ENCODE assay signal across 15 cellular contexts in the genomic region with DNA sequence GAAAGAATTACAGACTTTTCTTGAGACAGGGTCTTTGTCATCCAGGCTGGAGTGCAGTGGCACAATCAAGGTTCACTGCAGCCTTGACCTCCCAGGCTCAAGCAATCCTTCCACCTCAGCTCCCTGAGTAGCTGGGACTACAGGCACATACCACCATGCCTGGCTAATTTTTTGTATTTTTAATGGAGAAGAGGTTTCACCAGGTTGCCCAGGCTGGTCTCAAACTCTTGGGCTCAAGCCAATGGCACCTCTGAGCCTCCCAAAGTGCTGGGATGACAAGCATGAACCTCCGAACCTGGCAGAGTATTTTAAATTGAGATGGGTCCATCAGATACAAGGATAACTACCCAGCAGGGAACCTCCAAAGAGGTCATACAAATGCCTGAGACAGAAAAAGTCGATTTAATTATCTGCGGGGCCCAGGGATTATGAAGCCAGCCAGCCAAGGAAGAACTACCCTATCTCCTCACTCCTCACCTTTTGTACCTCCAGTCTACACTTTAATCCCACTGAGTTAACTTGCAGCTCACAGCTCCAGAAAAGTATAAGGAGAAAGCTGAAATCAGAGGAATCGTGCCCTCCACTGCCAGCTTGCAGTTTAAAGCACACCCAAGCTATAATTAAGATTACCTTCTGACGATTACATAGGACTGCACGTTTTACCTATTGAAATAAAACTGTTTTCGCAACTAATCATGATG. TPM values are rescaled to one million over a fixed set of nuclear protein-coding genes. Genes with fewer than 3 reads are reported as not detected.
DNase-seq lines count a peak whose midpoint lies in the region; ATAC-seq and TF ChIP-seq lines count a peak whose summit lies in the region.
"Had no signal": no experiment of that assay in that cellular context is flagged by ENCODE, and none has a peak within 500 bp of the region (broad histone marks: within the 10 kb centered on the region; RNA-seq: fewer than 3 reads in every experiment).

No MANE protein-coding gene starts in this region.

- ATAC-seq in GM23338 = no peak; the same call in 2 of the 3 replicates
- ATAC-seq: foreskin keratinocyte; lower lobe of right lung; natural killer cell treated with Interleukin-12 subunit alpha and Interleukin-12 subunit beta and Interleukin-15 and Interleukin-18, amount 100 ng/mL, for 72 hours had no signal

- DNase-seq in GM23338 (ENCODE audit: low spot score) = no peak
- DNase-seq in endodermal cell = no peak
- no peak for DNase-seq in coronary artery (ENCODE audit: low spot score)
- no peak for DNase-seq in OCI-M2 (lab: John Stamatoyannopoulos, UW; ENCODE audit: unreplicated experiment)
- DNase-seq: activated CD8-positive, alpha-beta memory T cell treated with anti-CD3 and anti-CD28 coated beads, Interleukin-2, amount 50 U/mL, for 48 hours; activated naive CD8-positive, alpha-beta T cell treated with anti-CD3 and anti-CD28 coated beads, Interleukin-2, amount 10 ng/mL, durations not matched to agents 7 days and 5 days; caudate nucleus; foreskin keratinocyte; Kasumi-1; lower lobe of right lung; trophoblast cell had no signal

- H3K27ac ChIP-seq in GM23338 (ENCODE audit: low read depth) (peak overlapping the region; percentile 94), endodermal cell (ENCODE audit: low read depth, low read length) (no peak overlapping the region), coronary artery (no peak overlapping the region)
- H3K27ac ChIP-seq: foreskin keratinocyte, lower lobe of right lung, VCaP had no signal

- WGBS in endodermal cell (ENCODE audit: insufficient coverage in 1 of 2, insufficient read length in 1 of 2), 2 experiments = 86 to 96% methylated on average over 4 to 7 of the region's 7 CpGs

- no peak overlapping the region for H3K4me3 ChIP-seq in GM23338
- no peak overlapping the region for H3K4me3 ChIP-seq in Loucy (ENCODE audit: low read length, poor library complexity, severe bottlenecking)
- peak overlapping the region; percentile 44 for H3K4me3 ChIP-seq in endodermal cell (ENCODE audit: low read length)
- no peak overlapping the region for H3K4me3 ChIP-seq in coronary artery
- H3K4me3 ChIP-seq: lower lobe of right lung had no signal

- H3K36me3 ChIP-seq in GM23338 (ENCODE audit: insufficient read depth) = peaks cover 60% of the 10 kb centered on the region
- H3K36me3 ChIP-seq in Loucy (ENCODE audit: insufficient read depth, low read length) = peaks cover 55% of the 10 kb centered on the region
- H3K36me3 ChIP-seq in endodermal cell (ENCODE audit: control insufficient read depth, insufficient read depth, low read length) = peaks cover 63% of the 10 kb centered on the region

- peaks cover 3% of the 10 kb centered on the region; the same call in 1 of the 3 replicates for H3K9me3 Mint-ChIP-seq in GM23338
- H3K9me3 Mint-ChIP-seq in endodermal cell = no peaks in the 10 kb centered on the region
- H3K9me3 Mint-ChIP-seq: activated naive CD8-positive, alpha-beta T cell treated with anti-CD3 and anti-CD28 coated beads, Interleukin-2, amount 10 ng/mL, durations not matched to agents 7 days and 5 days; natural killer cell treated with Interleukin-12 subunit alpha and Interleukin-12 subunit beta and Interleukin-15 and Interleukin-18, amount 100 ng/mL, for 72 hours had no signal

- peaks cover 21% of the 10 kb centered on the region for H3K4me1 Mint-ChIP-seq in GM23338
- H3K4me1 Mint-ChIP-seq in endodermal cell = peaks cover 36% of the 10 kb centered on the region

- H3K4me1 ChIP-seq in GM23338 (ENCODE audit: insufficient read depth) = no peaks in the 10 kb centered on the region
- peaks cover 15% of the 10 kb centered on the region for H3K4me1 ChIP-seq in Loucy (ENCODE audit: insufficient read depth, low read length, poor library complexity, severe bottlenecking)
- H3K4me1 ChIP-seq in endodermal cell (ENCODE audit: control insufficient read depth, insufficient read depth, low read length) = peaks cover 12% of the 10 kb centered on the region
- H3K4me1 ChIP-seq: foreskin keratinocyte, lower lobe of right lung had no signal

- TF ChIP-seq CTCF in GM23338 (conservative IDR thresholded peaks at IDR 0.05; ENCODE audit: low read depth in 2 of 2) (no peak), Loucy (conservative IDR thresholded peaks at IDR 0.05; ENCODE audit: low read length) (no peak), endodermal cell (conservative IDR thresholded peaks at IDR 0.05) (no peak), coronary artery (IDR thresholded peaks at IDR 0.05) (no peak)

- H3K4me2 ChIP-seq in GM23338 (no peak overlapping the region), Loucy (ENCODE audit: low read depth, low read length, poor library complexity, severe bottlenecking) (peak overlapping the region; percentile 2)

- no peaks in the 10 kb centered on the region for H3K27me3 ChIP-seq in GM23338 (ENCODE audit: insufficient read depth)
- no peaks in the 10 kb centered on the region for H3K27me3 ChIP-seq in Loucy (ENCODE audit: insufficient read depth, low read length, poor library complexity, severe bottlenecking)
- H3K27me3 ChIP-seq in endodermal cell (ENCODE audit: control insufficient read depth, insufficient read depth, low read length, poor library complexity, severe bottlenecking) = no peaks in the 10 kb centered on the region
- H3K27me3 ChIP-seq: foreskin keratinocyte had no signal

- H2AFZ ChIP-seq in GM23338 (no peak overlapping the region), Loucy (ENCODE audit: low read length) (no peak overlapping the region)

- H3K4me3 Mint-ChIP-seq in GM23338 (no peak overlapping the region), endodermal cell (no peak overlapping the region)
- H3K4me3 Mint-ChIP-seq: activated naive CD8-positive, alpha-beta T cell treated with anti-CD3 and anti-CD28 coated beads, Interleukin-2, amount 10 ng/mL, durations not matched to agents 7 days and 5 days; CD14-positive monocyte; natural killer cell treated with Interleukin-12 subunit alpha and Interleukin-12 subunit beta and Interleukin-15 and Interleukin-18, amount 100 ng/mL, for 72 hours had no signal

- H3K27me3 Mint-ChIP-seq in GM23338 (ENCODE audit: insufficient read depth, low read depth, poor library complexity) (peaks cover 29% of the 10 kb centered on the region), endodermal cell (ENCODE audit: insufficient read depth) (no peaks in the 10 kb centered on the region)
- H3K27me3 Mint-ChIP-seq: activated naive CD8-positive, alpha-beta T cell treated with anti-CD3 and anti-CD28 coated beads, Interleukin-2, amount 10 ng/mL, durations not matched to agents 7 days and 5 days; natural killer cell treated with Interleukin-12 subunit alpha and Interleukin-12 subunit beta and Interleukin-15 and Interleukin-18, amount 100 ng/mL, for 72 hours had no signal

- H3K9me3 ChIP-seq in Loucy (ENCODE audit: insufficient read depth, low read depth, low read length) = no peaks in the 10 kb centered on the region
- no peaks in the 10 kb centered on the region for H3K9me3 ChIP-seq in endodermal cell (ENCODE audit: control insufficient read depth, low read length)
- H3K9me3 ChIP-seq: lower lobe of right lung had no signal

- H4K20me1 ChIP-seq in GM23338 (replicated peaks; ENCODE audit: insufficient read depth) (peaks cover 47% of the 10 kb centered on the region), Loucy (ENCODE audit: insufficient read depth, low read length, poor library complexity, severe bottlenecking) (peaks cover 46% of the 10 kb centered on the region)

- H3K79me2 ChIP-seq in GM23338 (replicated peaks; ENCODE audit: insufficient read depth) = peaks cover 32% of the 10 kb centered on the region
- H3K79me2 ChIP-seq in Loucy (ENCODE audit: insufficient read depth, low read length) = peaks cover 35% of the 10 kb centered on the region

- H3K27ac Mint-ChIP-seq in GM23338 (peak overlapping the region; percentile 69), endodermal cell (peak overlapping the region; percentile 79)

- H3K9ac ChIP-seq in Loucy (ENCODE audit: low read depth, low read length, poor library complexity, severe bottlenecking) (no peak overlapping the region), endodermal cell (ENCODE audit: extremely low read depth, low read length, poor library complexity, severe bottlenecking) (no peak overlapping the region)

- H3K9me2 ChIP-seq in GM23338 (ENCODE audit: insufficient read depth) (no peaks in the 10 kb centered on the region), Loucy (replicated peaks; ENCODE audit: low read depth, low read length) (no peaks in the 10 kb centered on the region)

- H3K36me3 Mint-ChIP-seq in GM23338 (ENCODE audit: low read depth) = peaks cover 67% of the 10 kb centered on the region
- H3K36me3 Mint-ChIP-seq in endodermal cell (ENCODE audit: low read depth) = peaks cover 59% of the 10 kb centered on the region

- H3F3A ChIP-seq in GM23338 (replicated peaks; ENCODE audit: low read depth) (peaks cover 56% of the 10 kb centered on the region), Loucy (ENCODE audit: low read depth) (peaks cover 4% of the 10 kb centered on the region; the same call in 1 of the 2 replicates)

TF ChIP-seq in GM23338, 12 proteins besides CTCF, POLR2A, EP300 and RAD21 (continues in another document):
- TF ChIP-seq STAT1 (IDR thresholded peaks at IDR 0.05; ENCODE audit: unreplicated experiment) (no peak), POLR2AphosphoS5 (IDR thresholded peaks at IDR 0.05; ENCODE audit: low read depth) (no peak), EZH2phosphoT487 (IDR thresholded peaks at IDR 0.05; ENCODE audit: unreplicated experiment) (no peak), EZH2 (IDR thresholded peaks at IDR 0.05; ENCODE audit: low read depth, unreplicated experiment) (no peak), NANOG (IDR thresholded peaks at IDR 0.05; ENCODE audit: borderline replicate concordance) (no peak)

RNA-seq across cellular contexts. Expression of gene RPL37, which starts 8.1 kb away (rescaled TPM):
- 70.1 and 104 TPM in 2 replicates for total RNA-seq in GM23338 (2014; rRNA removed; shearing (Covaris generic))
- 3,283 and 3,957 TPM in 2 replicates for polyA plus RNA-seq in GM23338 (2016; fragmentation: Nextera tagmentation; extraction: Ambion mirVana)
- total RNA-seq in endodermal cell = 1,000 to 10,000 TPM; 1,411 to 1,439 TPM
- polyA plus RNA-seq in endodermal cell (2013, experiment 1 of 2) = 2,660 TPM
- 2,413 TPM for polyA plus RNA-seq in endodermal cell (2013, experiment 2 of 2)

RNA-seq across cellular contexts. Expression of gene CARD6, which starts 14.2 kb away (rescaled TPM):
- total RNA-seq in GM23338 (2014; rRNA removed; shearing (Covaris generic)) = 0.23 and 0.45 TPM in 2 replicates
- polyA plus RNA-seq in GM23338 (2016; fragmentation: Nextera tagmentation; extraction: Ambion mirVana) = 0.28 and 0.32 TPM in 2 replicates
- under 1 TPM; 0.13 TPM for total RNA-seq in endodermal cell
- 0.21 TPM for polyA plus RNA-seq in endodermal cell (2013, experiment 1 of 2)
- not detected for polyA plus RNA-seq in endodermal cell (2013, experiment 2 of 2)

RNA-seq across cellular contexts. Expression of gene PRKAA1, which starts 28.8 kb away (rescaled TPM):
- total RNA-seq in GM23338 (2014; rRNA removed; shearing (Covaris generic)) = 35.0 and 35.9 TPM in 2 replicates
- polyA plus RNA-seq in GM23338 (2016; fragmentation: Nextera tagmentation; extraction: Ambion mirVana) = 7.8 and 10.3 TPM in 2 replicates
- total RNA-seq in endodermal cell = 10 to 100 TPM; 47.7 to 50.4 TPM
- polyA plus RNA-seq in endodermal cell (2013, experiment 1 of 2) = 28.2 TPM
- polyA plus RNA-seq in endodermal cell (2013, experiment 2 of 2) = 28.5 TPM

Comparison
In these comparisons a context has a peak if more than half of its experiments do, and no peak if none do; other contexts are left out.
1. RNA of gene RPL37, which starts 8.1 kb away (total RNA-seq): 1,411 to 1,439 TPM in endodermal cell; 70.1 to 104 TPM in GM23338; every median in the first group is over 10 times any median in the second.